Comparison of ENCODE assay signal across 11 cellular contexts in genomic region chr10:101611506-101611905, GRCh38. TPM values are rescaled to one million over a fixed set of nuclear protein-coding genes. Genes with fewer than 3 reads are reported as not detected.
DNase-seq lines count a peak whose midpoint lies in the region; ATAC-seq, FAIRE-seq and TF ChIP-seq lines count a peak whose summit lies in the region.
"Had no signal": no experiment of that assay in that cellular context is flagged by ENCODE, and none has a peak within 500 bp of the region (broad histone marks: within the 10 kb centered on the region; RNA-seq: fewer than 3 reads in every experiment).

No MANE protein-coding gene starts in this region.

- H3K9me3 ChIP-seq in CD4-positive, alpha-beta memory T cell (ENCODE audit: control insufficient read depth in 1 of 2, low read length in 2 of 2), result no peaks in the 10 kb centered on the region
- H3K9me3 ChIP-seq in left lung, result no peaks in the 10 kb centered on the region
- H3K9me3 ChIP-seq: thoracic aorta had no signal

- intact Hi-C loops in CD4-positive, alpha-beta memory T cell (cut with micrococcal nuclease), result no loop called here
- intact Hi-C loops in left lung (cut with DNase I), result no loop called here

- H3K4me1 ChIP-seq in CD4-positive, alpha-beta memory T cell (ENCODE audit: insufficient read depth, low read length), result no peaks in the 10 kb centered on the region
- no peaks in the 10 kb centered on the region for H3K4me1 ChIP-seq in left lung

- H3K4me1 Mint-ChIP-seq in CD4-positive, alpha-beta memory T cell, result peaks cover 0 to 3% (median 0%) of the 10 kb centered on the region in 4 donors
- peaks cover 11% of the 10 kb centered on the region for H3K4me1 Mint-ChIP-seq in activated CD8-positive, alpha-beta T cell treated with anti-CD3 and anti-CD28 coated beads, Interleukin-2, amount 10 ng/mL, durations not matched to agents 7 days and 5 days (ENCODE audit: low read depth)

- TF ChIP-seq CTCF in left lung (IDR thresholded peaks at IDR 0.05), result no peak

- CTCF ChIA-PET in CD4-positive, alpha-beta memory T cell (lab: Charles Lee; ENCODE audit: partially characterized antibody), result no interaction called here
- CTCF ChIA-PET in activated CD8-positive, alpha-beta T cell treated with anti-CD3 and anti-CD28 coated beads, Interleukin-2, amount 10 ng/mL, durations not matched to agents 7 days and 5 days (lab: Charles Lee), result interaction anchor here (1.1 kb wide), 1 partner anchor 9 kb away, joined by 4 read pairs; no protein-coding TSS in a partner anchor

- peak; percentile 51 for ATAC-seq in activated CD8-positive, alpha-beta T cell treated with anti-CD3 and anti-CD28 coated beads, Interleukin-2, amount 10 ng/mL, durations not matched to agents 7 days and 5 days
- peak; percentile 14 for ATAC-seq in left lung
- ATAC-seq in GM21381 (IDR thresholded peaks at IDR 0.05; ENCODE audit: unreplicated experiment), result no peak

- peak overlapping the region in 5 of 7 donors; percentile 53 to 90 (median 72) for H3K27ac Mint-ChIP-seq in CD4-positive, alpha-beta memory T cell
- H3K27ac Mint-ChIP-seq in activated CD8-positive, alpha-beta T cell treated with anti-CD3 and anti-CD28 coated beads, Interleukin-2, amount 10 ng/mL, durations not matched to agents 7 days and 5 days, result peak overlapping the region; percentile 76

- H3K36me3 ChIP-seq in CD4-positive, alpha-beta memory T cell (ENCODE audit: insufficient read depth, low read length), result peaks cover 45% of the 10 kb centered on the region
- H3K36me3 ChIP-seq in left lung, result peaks cover 0 to 66% of the 10 kb centered on the region in 2 donors

- H3K4me3 ChIP-seq in CD4-positive, alpha-beta memory T cell (ENCODE audit: low read length in 2 of 2), result no peak overlapping the region
- H3K4me3 ChIP-seq in left lung, result no peak overlapping the region
- H3K4me3 ChIP-seq: SK-N-MC, thoracic aorta had no signal

- H3K36me3 Mint-ChIP-seq in CD4-positive, alpha-beta memory T cell, result peaks cover 21 to 53% of the 10 kb centered on the region in 2 donors
- peaks cover 12% of the 10 kb centered on the region for H3K36me3 Mint-ChIP-seq in activated CD8-positive, alpha-beta T cell treated with anti-CD3 and anti-CD28 coated beads, Interleukin-2, amount 10 ng/mL, durations not matched to agents 7 days and 5 days (ENCODE audit: low read depth)

- no peak for FAIRE-seq in frontal cortex (lab: Jason Lieb, UNC)

- no peaks in the 10 kb centered on the region for H3K27me3 ChIP-seq in CD4-positive, alpha-beta memory T cell (ENCODE audit: insufficient read depth, low read length)
- H3K27me3 ChIP-seq in left lung, result no peaks in the 10 kb centered on the region

- H3K27me3 Mint-ChIP-seq in CD4-positive, alpha-beta memory T cell, result no peaks in the 10 kb centered on the region
- H3K27me3 Mint-ChIP-seq in activated CD8-positive, alpha-beta T cell treated with anti-CD3 and anti-CD28 coated beads, Interleukin-2, amount 10 ng/mL, durations not matched to agents 7 days and 5 days (ENCODE audit: low read depth), result no peaks in the 10 kb centered on the region

- DNase-seq in CD4-positive, alpha-beta memory T cell, result no peak
- DNase-seq in HCEC 1CT (peak; percentile 57), left lung (no peak), frontal cortex (ENCODE audit: low spot score in 2 of 2) (no peak)
- DNase-seq in activated CD8-positive, alpha-beta T cell treated with anti-CD3 and anti-CD28 coated beads, Interleukin-2, amount 10 ng/mL, durations not matched to agents 7 days and 5 days, result peak; percentile 43
- no peak for DNase-seq in effector CD8-positive, alpha-beta T cell (lab: John Stamatoyannopoulos, UW)
- DNase-seq: activated CD8-positive, alpha-beta memory T cell treated with anti-CD3 and anti-CD28 coated beads for 24 hours; stimulated activated CD4-positive, alpha-beta T cell treated with anti-CD3 and anti-CD28 coated beads, Interleukin-2, amount 100 ng/mL, for 48 hours had no signal

- H3K4me3 Mint-ChIP-seq in CD4-positive, alpha-beta memory T cell, result no peak overlapping the region
- H3K4me3 Mint-ChIP-seq in activated CD8-positive, alpha-beta T cell treated with anti-CD3 and anti-CD28 coated beads, Interleukin-2, amount 10 ng/mL, durations not matched to agents 7 days and 5 days, result no peak overlapping the region

- no peak overlapping the region for H3K27ac ChIP-seq in CD4-positive, alpha-beta memory T cell (ENCODE audit: low read depth, low read length)
- no peak overlapping the region for H3K27ac ChIP-seq in left lung
- H3K27ac ChIP-seq: SK-N-MC, thoracic aorta had no signal

- POLR2A ChIA-PET in CD4-positive, alpha-beta memory T cell (lab: Charles Lee; ENCODE audit: partially characterized antibody), result no interaction called here
- POLR2A ChIA-PET in activated CD8-positive, alpha-beta T cell treated with anti-CD3 and anti-CD28 coated beads, Interleukin-2, amount 10 ng/mL, durations not matched to agents 7 days and 5 days (lab: Charles Lee), result no interaction called here

- peaks cover 0 to 2% (median 0%) of the 10 kb centered on the region in 8 donors for H3K9me3 Mint-ChIP-seq in CD4-positive, alpha-beta memory T cell
- no peaks in the 10 kb centered on the region for H3K9me3 Mint-ChIP-seq in activated CD8-positive, alpha-beta T cell treated with anti-CD3 and anti-CD28 coated beads, Interleukin-2, amount 10 ng/mL, durations not matched to agents 7 days and 5 days (ENCODE audit: insufficient read depth)

RNA-seq across cellular contexts. Expression of gene DPCD, which starts 23.4 kb away (rescaled TPM):
- 1 to 10 TPM; 1.0 to 1.2 TPM for total RNA-seq in CD4-positive, alpha-beta memory T cell
- 1 to 10 TPM; 1.4 to 1.9 TPM for polyA plus RNA-seq in CD4-positive, alpha-beta memory T cell
- total RNA-seq in activated CD8-positive, alpha-beta T cell treated with anti-CD3 and anti-CD28 coated beads, Interleukin-2, amount 10 ng/mL, durations not matched to agents 7 days and 5 days, result 1 to 10 TPM; 5.1 to 6.2 TPM
- total RNA-seq in left lung, result 10 to 100 TPM; 13.5 TPM
- total RNA-seq in frontal cortex, result 28.5 TPM

RNA-seq across cellular contexts. Expression of gene POLL, which starts 23.4 kb away (rescaled TPM):
- total RNA-seq in CD4-positive, alpha-beta memory T cell, result 10 to 100 TPM; 57.0 to 59.3 TPM
- polyA plus RNA-seq in CD4-positive, alpha-beta memory T cell, result 10 to 100 TPM in 1 of 2 donors, 1 to 10 TPM in 1; 9.2 to 13.0 TPM
- 10 to 100 TPM; 25.3 to 28.5 TPM for total RNA-seq in activated CD8-positive, alpha-beta T cell treated with anti-CD3 and anti-CD28 coated beads, Interleukin-2, amount 10 ng/mL, durations not matched to agents 7 days and 5 days
- total RNA-seq in left lung (10 to 100 TPM; 22.2 to 27.8 TPM), frontal cortex (6.5 TPM)

Comparison
In these comparisons a context has a peak if more than half of its experiments do, and no peak if none do; other contexts are left out.
1. DNase-seq: peak in HCEC 1CT (single experiment) and activated CD8-positive, alpha-beta T cell treated with anti-CD3 and anti-CD28 coated beads, Interleukin-2, amount 10 ng/mL, durations not matched to agents 7 days and 5 days (single experiment); none in CD4-positive, alpha-beta memory T cell (0 of 5), left lung (0 of 2), frontal cortex (0 of 2) and effector CD8-positive, alpha-beta T cell (single experiment).